In the genomic region with DNA sequence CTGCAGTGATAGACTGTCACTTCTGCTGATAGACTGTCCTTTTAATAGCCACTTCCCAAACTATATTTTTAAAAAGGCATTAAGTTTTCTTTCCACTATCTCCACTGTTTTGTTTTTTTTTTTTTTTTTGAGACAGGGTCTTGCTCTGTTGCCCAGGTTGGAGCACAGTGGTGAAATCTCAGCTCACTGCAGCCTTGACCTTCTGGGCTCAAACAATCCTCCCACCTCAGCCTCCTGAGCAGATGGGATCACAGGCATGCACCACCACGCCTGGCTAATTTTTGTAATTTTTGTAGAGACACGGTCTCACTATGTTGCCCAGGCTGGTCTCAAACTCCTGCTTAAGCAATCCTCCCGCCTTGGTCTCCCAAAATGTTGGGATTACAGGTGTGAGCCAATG, we compare ENCODE assay signal across 3 cellular contexts. TPM values are rescaled to one million over a fixed set of nuclear protein-coding genes. Genes with fewer than 3 reads are reported as not detected.
"Had no signal": no experiment of that assay in that cellular context is flagged by ENCODE, and none has a peak within 500 bp of the region (broad histone marks: within the 10 kb centered on the region; RNA-seq: fewer than 3 reads in every experiment).

No MANE protein-coding gene starts in this region.

RNA-seq across cellular contexts. Expression of a gene that starts 7.1 kb away (rescaled TPM):
- total RNA-seq: HT-29, HT1080, IMR-90 had no signal
- polyA plus RNA-seq: IMR-90 had no signal
